7 cellular contexts compared by ENCODE assay signal in the genomic region with DNA sequence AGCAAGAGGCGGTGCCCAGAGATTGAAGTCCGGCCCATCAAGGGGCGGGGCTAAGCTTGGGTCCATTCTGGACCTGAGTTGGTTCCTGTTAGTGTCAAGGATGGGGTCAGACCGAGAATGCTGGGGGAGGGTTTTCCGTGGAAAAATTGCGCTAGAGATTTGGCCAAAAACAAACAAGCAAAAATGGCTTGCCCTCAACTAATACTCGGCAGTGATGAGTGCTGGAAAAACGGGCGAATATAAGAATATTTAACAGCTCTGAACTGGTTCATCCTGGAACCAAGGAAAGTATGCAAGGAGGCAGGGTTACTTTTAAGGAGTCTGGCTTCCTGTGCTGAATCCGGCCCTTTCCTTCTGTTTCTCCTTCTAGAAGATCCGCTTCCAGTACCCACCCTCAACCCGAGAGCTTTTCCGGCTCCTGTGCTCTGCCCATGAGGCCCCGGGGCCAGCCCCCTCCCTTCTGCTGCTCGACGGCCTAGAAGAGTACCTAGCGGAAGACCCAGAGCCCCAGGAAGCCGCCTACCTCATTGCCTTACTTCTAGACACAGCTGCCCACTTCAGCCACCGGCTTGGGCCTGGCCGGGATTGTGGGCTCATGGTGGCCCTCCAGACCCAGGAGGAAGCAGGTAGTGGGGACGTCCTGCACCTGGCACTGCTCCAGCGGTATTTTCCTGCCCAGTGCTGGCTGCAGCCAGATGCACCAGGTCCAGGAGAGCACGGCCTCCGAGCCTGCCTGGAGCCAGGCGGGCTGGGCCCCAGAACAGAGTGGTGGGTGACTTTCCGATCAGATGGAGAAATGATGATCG. TPM values are rescaled to one million over a fixed set of nuclear protein-coding genes. Genes with fewer than 3 reads are reported as not detected.
DNase-seq lines count a peak whose midpoint lies in the region; ATAC-seq and TF ChIP-seq lines count a peak whose summit lies in the region.

No MANE protein-coding gene starts in this region.

- H3K27me3 Mint-ChIP-seq in endodermal cell (ENCODE audit: insufficient read depth), result no peaks in the 10 kb centered on the region
- H3K27me3 Mint-ChIP-seq in naive thymus-derived CD4-positive, alpha-beta T cell, result no peaks in the 10 kb centered on the region

- no peaks in the 10 kb centered on the region for H3K9me3 Mint-ChIP-seq in endodermal cell
- H3K9me3 Mint-ChIP-seq in naive thymus-derived CD4-positive, alpha-beta T cell, result peaks cover 0 to 2% (median 0%) of the 10 kb centered on the region in 11 donors

- H3K4me1 Mint-ChIP-seq in endodermal cell, result no peaks in the 10 kb centered on the region
- H3K4me1 Mint-ChIP-seq in naive thymus-derived CD4-positive, alpha-beta T cell, result peaks cover 19 to 47% (median 36%) of the 10 kb centered on the region in 7 donors

- H3K36me3 ChIP-seq in endodermal cell (ENCODE audit: control insufficient read depth, insufficient read depth, low read length) (peaks cover 20% of the 10 kb centered on the region), tibial nerve (peaks cover 0 to 6% (median 0%) of the 10 kb centered on the region in 3 donors)
- H3K36me3 ChIP-seq in naive thymus-derived CD4-positive, alpha-beta T cell (ENCODE audit: control insufficient read depth in 2 of 3, insufficient read depth in 3 of 3, low read length in 3 of 3), result peaks cover 0 to 7% (median 0%) of the 10 kb centered on the region in 3 experiments

- H3K27ac ChIP-seq in endodermal cell (ENCODE audit: low read depth, low read length) (no peak overlapping the region), tibial nerve (peak overlapping the region; percentile 85 to 96 (median 92))
- peak overlapping the region; percentile 92 for H3K27ac ChIP-seq in naive thymus-derived CD4-positive, alpha-beta T cell (ENCODE audit: low read depth, low read length)

- DNase-seq in GM20000 (ENCODE audit: low spot score) (peak; percentile 58), NCI-H2196 treated with DMSO at 0.1 percent for 48 hours (lab: John Stamatoyannopoulos, UW; ENCODE audit: unreplicated experiment) (peak; percentile 45), endodermal cell (peak; percentile 83), tibial nerve (ENCODE audit: low spot score in 2 of 2) (peak in 1 of 2 donors; percentile 17)
- DNase-seq in activated CD8-positive, alpha-beta memory T cell treated with anti-CD3 and anti-CD28 coated beads for 1 hour (ENCODE audit: extremely low read depth in 1 of 2, low read depth in 1 of 2), result peak; percentile 20 to 40
- peak; percentile 49 to 87 (median 83) for DNase-seq in naive thymus-derived CD4-positive, alpha-beta T cell

- POLR2A ChIA-PET in naive thymus-derived CD4-positive, alpha-beta T cell (lab: Charles Lee), result interaction anchor here (0.5 to 3.6 kb wide), 24 partner anchors 8 to 1544 kb away, joined by 3 to 36 read pairs (median 4); partner anchors contain the start of genes CCDC159, ECSIT, ELOF1 and EPOR

- CTCF ChIA-PET in naive thymus-derived CD4-positive, alpha-beta T cell (lab: Charles Lee), result interaction anchor here (0.6 to 2.3 kb wide), 8 partner anchors 8 to 848 kb away, joined by 3 to 13 read pairs (median 4); partner anchors contain the start of genes CCDC159, RAB3D and TMEM205

- no peak overlapping the region for H3K27ac Mint-ChIP-seq in endodermal cell
- H3K27ac Mint-ChIP-seq in naive thymus-derived CD4-positive, alpha-beta T cell, result no peak overlapping the region

- H3K36me3 Mint-ChIP-seq in endodermal cell (ENCODE audit: low read depth), result peaks cover 32% of the 10 kb centered on the region
- peaks cover 11 to 26% (median 16%) of the 10 kb centered on the region in 5 donors for H3K36me3 Mint-ChIP-seq in naive thymus-derived CD4-positive, alpha-beta T cell

- peak; percentile 51 for ATAC-seq in naive thymus-derived CD4-positive, alpha-beta T cell
- ATAC-seq in GM21576 (IDR thresholded peaks at IDR 0.05; ENCODE audit: unreplicated experiment), result no peak

- peaks cover 4% of the 10 kb centered on the region for H3K4me1 ChIP-seq in endodermal cell (ENCODE audit: control insufficient read depth, insufficient read depth, low read length)
- peaks cover 27 to 36% of the 10 kb centered on the region in 2 donors for H3K4me1 ChIP-seq in naive thymus-derived CD4-positive, alpha-beta T cell (ENCODE audit: control insufficient read depth in 2 of 2, insufficient read depth in 2 of 2, low read length in 2 of 2)
- peaks cover 0 to 47% (median 18%) of the 10 kb centered on the region in 4 donors for H3K4me1 ChIP-seq in tibial nerve

- H3K4me3 Mint-ChIP-seq in endodermal cell, result no peak overlapping the region
- H3K4me3 Mint-ChIP-seq in naive thymus-derived CD4-positive, alpha-beta T cell, result no peak overlapping the region

- peak overlapping the region; percentile 81 for H3K4me3 ChIP-seq in endodermal cell (ENCODE audit: low read length)
- peak overlapping the region; percentile 92 for H3K4me3 ChIP-seq in naive thymus-derived CD4-positive, alpha-beta T cell (ENCODE audit: low read length)
- peak overlapping the region; percentile 32 to 75 (median 58) for H3K4me3 ChIP-seq in tibial nerve

- H3K9me3 ChIP-seq in endodermal cell (ENCODE audit: control insufficient read depth, low read length) (no peaks in the 10 kb centered on the region), tibial nerve (no peaks in the 10 kb centered on the region)
- H3K9me3 ChIP-seq in naive thymus-derived CD4-positive, alpha-beta T cell (ENCODE audit: control insufficient read depth in 2 of 3, low read length in 3 of 3), result no peaks in the 10 kb centered on the region

- H3K9ac ChIP-seq in endodermal cell (ENCODE audit: extremely low read depth, low read length, poor library complexity, severe bottlenecking), result no peak overlapping the region

- peak in 1 of 2 donors; percentile 75 for TF ChIP-seq EP300 in tibial nerve (IDR thresholded peaks at IDR 0.05)

- H3K27me3 ChIP-seq in endodermal cell (ENCODE audit: control insufficient read depth, insufficient read depth, low read length, poor library complexity, severe bottlenecking), result no peaks in the 10 kb centered on the region
- no peaks in the 10 kb centered on the region for H3K27me3 ChIP-seq in naive thymus-derived CD4-positive, alpha-beta T cell (ENCODE audit: control insufficient read depth in 2 of 2, insufficient read depth in 2 of 2, low read length in 2 of 2)
- no peaks in the 10 kb centered on the region for H3K27me3 ChIP-seq in tibial nerve

- intact Hi-C loops in naive thymus-derived CD4-positive, alpha-beta T cell (cut with micrococcal nuclease), result loop anchor here (1.0 to 2.0 kb wide), 8 partner anchors 8 to 539 kb away; partner anchors contain the start of genes CCDC159 (in 1 of the 2), ELOF1 (in 1 of the 2), ODAD3 (in 1 of the 2) and PLPPR2 (in 1 of the 2)

- 44 to 57% methylated on average over 21 to 27 of the region's 27 CpGs for WGBS in endodermal cell (ENCODE audit: insufficient coverage in 1 of 2, insufficient read length in 1 of 2), 2 experiments
- 5 to 10% methylated on average over 27 of the region's 27 CpGs for WGBS in tibial nerve, 2 donors

- TF ChIP-seq POLR2A in tibial nerve (IDR thresholded peaks at IDR 0.05), result peak; percentile 18 to 71

- TF ChIP-seq CTCF in GM20000 (IDR thresholded peaks at IDR 0.05; ENCODE audit: extremely low read depth, missing control alignments) (no peak), endodermal cell (conservative IDR thresholded peaks at IDR 0.05) (no peak), tibial nerve (IDR thresholded peaks at IDR 0.05) (no peak)

RNA-seq across cellular contexts. Expression of gene SWSAP1, which starts 0.9 kb away (rescaled TPM):
- 1 to 10 TPM; 2.2 to 2.8 TPM for total RNA-seq in endodermal cell
- 2.2 TPM for polyA plus RNA-seq in endodermal cell (2013, experiment 1 of 2)
- 1.6 TPM for polyA plus RNA-seq in endodermal cell (2013, experiment 2 of 2)
- total RNA-seq in naive thymus-derived CD4-positive, alpha-beta T cell, result 1 to 10 TPM; 3.4 to 4.2 (median 4.0) TPM
- 1 to 10 TPM; 5.9 to 7.3 TPM for polyA plus RNA-seq in naive thymus-derived CD4-positive, alpha-beta T cell
- 1 to 10 TPM; 2.3 to 5.7 (median 2.8) TPM for total RNA-seq in tibial nerve

RNA-seq across cellular contexts. Expression of gene EPOR, which starts 8.8 kb away (rescaled TPM):
- total RNA-seq in endodermal cell (10 to 100 TPM; 27.0 to 39.5 TPM), tibial nerve (10 to 100 TPM in 1 of 4 donors, 1 to 10 TPM in 3; 3.5 to 10.0 (median 7.5) TPM)
- polyA plus RNA-seq in endodermal cell (2013, experiment 1 of 2), result 7.9 TPM
- polyA plus RNA-seq in endodermal cell (2013, experiment 2 of 2), result 6.8 TPM
- 1 to 10 TPM; 5.1 to 9.5 (median 8.4) TPM for total RNA-seq in naive thymus-derived CD4-positive, alpha-beta T cell
- polyA plus RNA-seq in naive thymus-derived CD4-positive, alpha-beta T cell, result 10 to 100 TPM in 1 of 2 donors, 1 to 10 TPM in 1; 5.9 to 14.8 TPM

RNA-seq across cellular contexts. Expression of gene PLPPR2, which starts 20.1 kb away (rescaled TPM):
- total RNA-seq in endodermal cell (1 to 10 TPM; 3.1 to 6.8 TPM), tibial nerve (10 to 100 TPM; 20.1 to 82.2 (median 33.8) TPM)
- 13.6 TPM for polyA plus RNA-seq in endodermal cell (2013, experiment 1 of 2)
- 13.7 TPM for polyA plus RNA-seq in endodermal cell (2013, experiment 2 of 2)
- 10 to 100 TPM in 4 of 5 experiments, 1 to 10 TPM in 1; 2.6 to 31.0 (median 13.7) TPM for total RNA-seq in naive thymus-derived CD4-positive, alpha-beta T cell
- 1 to 10 TPM in 1 of 2 donors, under 1 TPM in 1; 0.92 to 1.0 TPM for polyA plus RNA-seq in naive thymus-derived CD4-positive, alpha-beta T cell

RNA-seq across cellular contexts. Expression of gene CCDC159, which starts 29.0 kb away (rescaled TPM):
- 10 to 100 TPM; 12.2 to 15.2 TPM for total RNA-seq in endodermal cell
- 16.9 TPM for polyA plus RNA-seq in endodermal cell (2013, experiment 1 of 2)
- polyA plus RNA-seq in endodermal cell (2013, experiment 2 of 2), result 14.6 TPM
- 10 to 100 TPM; 17.6 to 87.4 (median 84.3) TPM for total RNA-seq in naive thymus-derived CD4-positive, alpha-beta T cell
- polyA plus RNA-seq in naive thymus-derived CD4-positive, alpha-beta T cell, result 10 to 100 TPM in 1 of 2 donors, 1 to 10 TPM in 1; 10.0 to 19.6 TPM
- total RNA-seq in tibial nerve, result 10 to 100 TPM; 23.2 to 33.7 (median 30.8) TPM

RNA-seq across cellular contexts. Expression of gene TMEM205, which starts 29.3 kb away (rescaled TPM):
- total RNA-seq in endodermal cell (10 to 100 TPM; 58.2 to 58.9 TPM), tibial nerve (100 to 1,000 TPM; 145 to 238 (median 189) TPM)
- polyA plus RNA-seq in endodermal cell (2013, experiment 1 of 2), result 55.8 TPM
- polyA plus RNA-seq in endodermal cell (2013, experiment 2 of 2), result 52.7 TPM
- 10 to 100 TPM; 19.5 to 36.7 (median 29.5) TPM for total RNA-seq in naive thymus-derived CD4-positive, alpha-beta T cell
- polyA plus RNA-seq in naive thymus-derived CD4-positive, alpha-beta T cell, result 10 to 100 TPM; 66.7 to 81.0 TPM
